In the genomic region with DNA sequence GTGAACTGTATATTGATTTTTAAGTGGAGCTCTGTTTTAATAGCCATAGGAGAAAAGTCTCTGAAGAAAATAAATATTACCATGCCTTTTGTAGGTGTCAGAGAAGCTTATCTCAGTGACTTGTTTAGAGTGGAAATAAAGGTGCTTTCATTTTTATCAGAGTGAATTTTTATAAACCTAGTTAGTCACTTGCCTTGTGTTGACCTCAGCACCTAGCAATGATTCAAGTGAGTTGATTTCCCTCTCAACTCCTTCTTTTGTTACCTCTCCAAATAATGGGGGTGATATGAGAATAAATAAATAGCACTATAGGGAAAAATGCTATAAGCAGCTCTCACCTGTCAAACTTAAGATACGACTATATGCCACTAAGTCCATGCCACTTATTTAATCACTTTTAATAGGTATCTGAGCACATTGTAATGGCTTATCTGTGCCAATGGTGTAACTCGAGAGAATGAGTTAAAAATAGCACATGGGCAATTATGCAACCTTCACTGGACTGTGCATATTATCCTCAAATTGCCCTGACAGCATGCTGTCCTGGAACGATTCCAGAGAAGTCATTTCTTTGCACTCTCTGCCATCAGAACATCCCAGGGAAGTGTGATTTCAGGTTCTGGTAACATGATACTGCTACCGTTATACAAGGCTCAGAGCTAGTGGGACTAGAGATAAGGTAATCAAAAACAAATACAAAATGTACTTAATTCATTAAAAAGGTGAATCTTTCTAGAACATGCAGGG, we compare ENCODE assay signal across 14 cellular contexts.
DNase-seq lines count a peak whose midpoint lies in the region; ATAC-seq and TF ChIP-seq lines count a peak whose summit lies in the region.
"Had no signal": no experiment of that assay in that cellular context is flagged by ENCODE, and none has a peak within 500 bp of the region (broad histone marks: within the 10 kb centered on the region; RNA-seq: fewer than 3 reads in every experiment).

No MANE protein-coding gene starts in this region.

- no peak for ATAC-seq in GM21786 (IDR thresholded peaks at IDR 0.05; ENCODE audit: unreplicated experiment)
- ATAC-seq: naive thymus-derived CD8-positive, alpha-beta T cell had no signal

- DNase-seq in NCI-H510A treated with DMSO at 0.1 percent for 48 hours (lab: John Stamatoyannopoulos, UW) (peak; percentile 8), NCI-H510A (lab: John Stamatoyannopoulos, UW) (no peak), NCI-H345 (lab: John Stamatoyannopoulos, UW) (peak; percentile 91), fibroblast of the aortic adventitia (ENCODE audit: low read depth) (peak; percentile 31), stromal cell of bone marrow (ENCODE audit: low read depth) (peak; percentile 6)
- DNase-seq in activated CD8-positive, alpha-beta memory T cell treated with anti-CD3 and anti-CD28 coated beads, Interleukin-2, amount 50 U/mL, for 48 hours = no peak
- DNase-seq in stimulated activated CD4-positive, alpha-beta T cell treated with anti-CD3 and anti-CD28 coated beads, Interleukin-15, amount 100 ng/mL, for 24 hours = no peak
- DNase-seq: ACHN; activated T-cell treated with anti-CD3 and anti-CD28 coated beads, Interleukin-2, amount 50 U/mL, for 48 hours; H7; IMR-90; naive thymus-derived CD8-positive, alpha-beta T cell; T-helper 1 cell had no signal

- H3K4me3 ChIP-seq in fibroblast of the aortic adventitia (ENCODE audit: low read depth, low read length) = no peak overlapping the region

- no peak for TF ChIP-seq CTCF in fibroblast of the aortic adventitia (IDR thresholded peaks at IDR 0.05; ENCODE audit: insufficient read depth, low read length)

Comparison
In these comparisons a context has a peak if more than half of its experiments do, and no peak if none do; other contexts are left out.
1. DNase-seq: peak in NCI-H510A treated with DMSO at 0.1 percent for 48 hours (single experiment), NCI-H345 (single experiment), fibroblast of the aortic adventitia (single experiment) and stromal cell of bone marrow (single experiment); none in NCI-H510A (single experiment), activated CD8-positive, alpha-beta memory T cell treated with anti-CD3 and anti-CD28 coated beads, Interleukin-2, amount 50 U/mL, for 48 hours (single experiment) and stimulated activated CD4-positive, alpha-beta T cell treated with anti-CD3 and anti-CD28 coated beads, Interleukin-15, amount 100 ng/mL, for 24 hours (single experiment).